ENCODE assay signal across 25 cellular contexts in the genomic region with DNA sequence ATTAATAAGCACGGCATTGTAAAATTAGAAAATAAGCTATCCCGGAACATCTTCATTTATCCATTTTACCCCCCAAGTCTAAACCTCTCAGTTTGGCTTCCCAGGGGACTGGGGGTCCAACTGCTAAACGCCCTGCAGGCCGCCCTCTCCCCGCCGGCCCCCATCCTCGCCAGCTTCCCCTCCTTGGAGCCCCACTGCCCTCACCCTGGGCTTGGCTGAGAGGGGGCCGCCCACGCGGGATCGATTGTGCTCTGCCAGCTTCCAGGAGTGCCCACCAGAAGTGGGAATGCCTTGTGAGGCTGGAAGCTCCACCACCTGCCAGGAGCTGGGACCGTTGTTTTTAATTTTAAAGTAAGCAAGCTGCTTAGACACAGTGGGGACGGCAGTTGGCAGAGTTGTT.
"Had no signal": no experiment of that assay in that cellular context is flagged by ENCODE, and none has a peak within 500 bp of the region (broad histone marks: within the 10 kb centered on the region; RNA-seq: fewer than 3 reads in every experiment).

No MANE protein-coding gene starts in this region.

- H3K9me3 ChIP-seq: esophagus muscularis mucosa, gastroesophageal sphincter, heart right ventricle, left lung, lower lobe of right lung, psoas muscle, spleen, suprapubic skin, transverse colon, vagina had no signal

- H2AFZ ChIP-seq: parathyroid adenoma had no signal

- H3K36me3 ChIP-seq: transverse colon, vagina had no signal

- ATAC-seq: foreskin keratinocyte; gastroesophageal sphincter; heart right ventricle; left cardiac atrium; left lung; lower lobe of right lung; stimulated activated naive B cell treated with anti-CD40 and anti-IgM and Interleukin-4, amounts not matched to agents 10 μg/mL and 1 μg/mL and 100 μg/mL, for 72 hours had no signal

- H3K9ac ChIP-seq: parathyroid adenoma had no signal

- H3K4me1 ChIP-seq: esophagus muscularis mucosa, foreskin keratinocyte, gastroesophageal sphincter, heart right ventricle, left lung, lower lobe of right lung, parathyroid adenoma, psoas muscle, spleen, transverse colon, vagina had no signal

- H3K4me3 Mint-ChIP-seq: central memory CD8-positive, alpha-beta T cell; nephron; stimulated activated naive B cell treated with anti-CD40 and anti-IgM and Interleukin-4, amounts not matched to agents 10 μg/mL and 1 μg/mL and 100 μg/mL, for 72 hours; stimulated activated naive CD8-positive, alpha-beta T cell treated with anti-CD3 and anti-CD28 coated beads, Interleukin-15, Interleukin-2, amounts not matched to agents 100 ng/mL and 50 ng/mL, for 24 hours had no signal

- H3K4me1 Mint-ChIP-seq: stimulated activated naive B cell treated with anti-CD40 and anti-IgM and Interleukin-4, amounts not matched to agents 10 μg/mL and 1 μg/mL and 100 μg/mL, for 72 hours had no signal

- H3K27me3 Mint-ChIP-seq: central memory CD8-positive, alpha-beta T cell; stimulated activated naive B cell treated with anti-CD40 and anti-IgM and Interleukin-4, amounts not matched to agents 10 μg/mL and 1 μg/mL and 100 μg/mL, for 72 hours; stimulated activated naive CD8-positive, alpha-beta T cell treated with anti-CD3 and anti-CD28 coated beads, Interleukin-15, Interleukin-2, amounts not matched to agents 100 ng/mL and 50 ng/mL, for 24 hours had no signal

- H3K27me3 ChIP-seq: esophagus muscularis mucosa, foreskin keratinocyte, gastroesophageal sphincter, heart right ventricle, left lung, spleen, suprapubic skin, transverse colon, vagina had no signal

- H3K4me3 ChIP-seq: coronary artery, esophagus muscularis mucosa, gastroesophageal sphincter, heart right ventricle, left lung, lower lobe of right lung, psoas muscle, skin epidermis, spleen, suprapubic skin, transverse colon, vagina had no signal

- H3K27ac ChIP-seq: coronary artery, esophagus muscularis mucosa, foreskin keratinocyte, gastroesophageal sphincter, heart right ventricle, left lung, lower lobe of right lung, parathyroid adenoma, psoas muscle, skin epidermis, spleen, suprapubic skin, transverse colon, vagina had no signal

- H3K27ac Mint-ChIP-seq: nephron; stimulated activated naive B cell treated with anti-CD40 and anti-IgM and Interleukin-4, amounts not matched to agents 10 μg/mL and 1 μg/mL and 100 μg/mL, for 72 hours; stimulated activated naive CD8-positive, alpha-beta T cell treated with anti-CD3 and anti-CD28 coated beads, Interleukin-15, Interleukin-2, amounts not matched to agents 100 ng/mL and 50 ng/mL, for 24 hours had no signal

- H3K9me3 Mint-ChIP-seq: central memory CD8-positive, alpha-beta T cell; nephron; stimulated activated naive B cell treated with anti-CD40 and anti-IgM and Interleukin-4, amounts not matched to agents 10 μg/mL and 1 μg/mL and 100 μg/mL, for 72 hours; stimulated activated naive CD8-positive, alpha-beta T cell treated with anti-CD3 and anti-CD28 coated beads, Interleukin-15, Interleukin-2, amounts not matched to agents 100 ng/mL and 50 ng/mL, for 24 hours had no signal

- DNase-seq: dermis blood vessel endothelial cell; effector memory CD4-positive, alpha-beta T cell; foreskin keratinocyte; heart right ventricle; hippocampal formation; left cardiac atrium; lower lobe of right lung; occipital lobe; psoas muscle; spleen; stimulated activated CD4-positive, alpha-beta T cell treated with anti-CD3 and anti-CD28 coated beads, Interleukin-15, amount 100 ng/mL, for 24 hours; stimulated activated CD4-positive, alpha-beta T cell treated with anti-CD3 and anti-CD28 coated beads, Interleukin-2, amount 100 ng/mL, for 48 hours; stimulated activated naive B cell treated with anti-CD40 and anti-IgM and Interleukin-4, amounts not matched to agents 10 μg/mL and 1 μg/mL and 100 μg/mL, for 72 hours; transverse colon had no signal
